In genomic region chr9:101119206-101119819, GRCh38 we compare ENCODE assay signal across 8 cellular contexts.
DNase-seq lines count a peak whose midpoint lies in the region; TF ChIP-seq lines count a peak whose summit lies in the region.

No MANE protein-coding gene starts in this region.

- H3K23me2 ChIP-seq in H9 (ENCODE audit: insufficient read length, low read depth, low read length, poor library complexity, severe bottlenecking), result no peaks in the 10 kb centered on the region

- no peak overlapping the region for H2BK5ac ChIP-seq in H9 (ENCODE audit: insufficient read length, low read length)

- no peak overlapping the region for H3T11ph ChIP-seq in H9 (ENCODE audit: low read length)

- H3K14ac ChIP-seq in H9 (ENCODE audit: insufficient read depth, low read length), result no peak overlapping the region

- H3K36me3 ChIP-seq in GM06990 (ENCODE audit: control insufficient read depth, insufficient read depth, low read length), result no peaks in the 10 kb centered on the region
- no peaks in the 10 kb centered on the region for H3K36me3 ChIP-seq in SJCRH30

- H2BK15ac ChIP-seq in H9 (ENCODE audit: low read depth, low read length), result no peak overlapping the region

- H4K91ac ChIP-seq in H9 (ENCODE audit: insufficient read length, low read depth, low read length), result no peak overlapping the region

- H3K4me1 Mint-ChIP-seq in H9 (peaks cover 17 to 28% of the 10 kb centered on the region in 2 experiments), progenitor cell of endocrine pancreas (ENCODE audit: low read depth) (no peaks in the 10 kb centered on the region)

- peaks cover 7% of the 10 kb centered on the region; the same call in 1 of the 2 replicates for H3K4me1 ChIP-seq in H9 (ENCODE audit: insufficient read depth, low read length)
- H3K4me1 ChIP-seq in SJCRH30, result no peaks in the 10 kb centered on the region

- H4K20me1 ChIP-seq in H9 (ENCODE audit: control insufficient read depth, insufficient read depth, insufficient read length), result no peaks in the 10 kb centered on the region

- H2BK12ac ChIP-seq in H9 (ENCODE audit: insufficient read length, low read depth, low read length), result no peak overlapping the region

- WGBS in H9 (ENCODE audit: extremely low coverage, insufficient read length, low lambda C conversion rate), result no CpG with 5 or more reads among the region's 3 CpGs

- H3K23ac ChIP-seq in H9 (ENCODE audit: insufficient read length, low read depth, low read length), result no peak overlapping the region

- H2BK120ac ChIP-seq in H9 (ENCODE audit: low read depth, low read length, poor library complexity, severe bottlenecking), result no peak overlapping the region

- H3K27me3 Mint-ChIP-seq in H9 (ENCODE audit: low read depth), result peaks cover 2% of the 10 kb centered on the region; the same call in 1 of the 2 replicates
- no peaks in the 10 kb centered on the region for H3K27me3 Mint-ChIP-seq in progenitor cell of endocrine pancreas

- H3K4ac ChIP-seq in H9 (ENCODE audit: low read depth, low read length), result no peak overlapping the region

- no peak overlapping the region for H3K27ac Mint-ChIP-seq in H9
- H3K27ac Mint-ChIP-seq in progenitor cell of endocrine pancreas, result no peak overlapping the region

- H3K36me3 Mint-ChIP-seq in H9 (ENCODE audit: insufficient read depth in 1 of 3, low read depth in 3 of 3) (peaks cover 10 to 20% (median 17%) of the 10 kb centered on the region in 3 experiments), progenitor cell of endocrine pancreas (ENCODE audit: insufficient read depth) (peaks cover 3% of the 10 kb centered on the region)

- no peaks in the 10 kb centered on the region for H3K79me1 ChIP-seq in H9 (ENCODE audit: insufficient read depth, low read depth, low read length, poor library complexity, severe bottlenecking)

- H3K9me3 Mint-ChIP-seq in H9, result peaks cover 18 to 20% of the 10 kb centered on the region in 2 experiments
- H3K9me3 Mint-ChIP-seq in progenitor cell of endocrine pancreas (ENCODE audit: low read depth), result peaks cover 8% of the 10 kb centered on the region

- H3K27me3 ChIP-seq in GM06990 (replicated peaks; ENCODE audit: control insufficient read depth, insufficient read depth, low read length) (no peaks in the 10 kb centered on the region), H9 (ENCODE audit: insufficient read depth, low read length) (no peaks in the 10 kb centered on the region), SJCRH30 (no peaks in the 10 kb centered on the region)

- H2AFZ ChIP-seq in H9 (ENCODE audit: low read length), result no peak overlapping the region

- no peaks in the 10 kb centered on the region for H3K79me2 ChIP-seq in H9 (ENCODE audit: insufficient read depth, low read length)

- H3K4me3 ChIP-seq in GM06990 (replicated peaks; ENCODE audit: low read depth, low read length) (no peak overlapping the region), LNCaP clone FGC (ENCODE audit: low read depth, low read length) (no peak overlapping the region), SJCRH30 (no peak overlapping the region), fibroblast of the aortic adventitia (ENCODE audit: low read depth, low read length) (no peak overlapping the region)

- H3K9ac ChIP-seq in H9 (ENCODE audit: extremely low read depth, insufficient read length, low read length), result no peak overlapping the region

- no peak overlapping the region for H2BK20ac ChIP-seq in H9 (ENCODE audit: low read depth, low read length, poor library complexity, severe bottlenecking)

- no peak overlapping the region for H3K18ac ChIP-seq in H9 (ENCODE audit: insufficient read length, low read depth, low read length)

- no peak overlapping the region for H4K8ac ChIP-seq in H9 (replicated peaks; ENCODE audit: insufficient read length, low read depth, low read length)

- H3K56ac ChIP-seq in H9 (ENCODE audit: insufficient read length, low read depth, low read length), result no peak overlapping the region

- H3K4me3 Mint-ChIP-seq in H9 (no peak overlapping the region), progenitor cell of endocrine pancreas (ENCODE audit: low read depth) (no peak overlapping the region)

- TF ChIP-seq CTCF in 22Rv1 (IDR thresholded peaks at IDR 0.05) (peak; percentile 93), GM06990 (IDR thresholded peaks at IDR 0.05; ENCODE audit: insufficient read depth, low read length, poor library complexity, severe bottlenecking) (peak; percentile 91), H9 (conservative IDR thresholded peaks at IDR 0.05) (peak; percentile 93), LNCaP clone FGC (IDR thresholded peaks at IDR 0.05; ENCODE audit: control insufficient read depth, extremely low read depth, insufficient read depth) (peak; percentile 99), fibroblast of the aortic adventitia (IDR thresholded peaks at IDR 0.05; ENCODE audit: insufficient read depth, low read length) (peak; percentile 54), progenitor cell of endocrine pancreas (IDR thresholded peaks at IDR 0.05; ENCODE audit: unreplicated experiment) (peak; percentile 94)

- DNase-seq in GM06990 (ENCODE audit: extremely low read depth, insufficient read length) (no peak), H9 (peak; percentile 85), LNCaP clone FGC (ENCODE audit: low read depth) (peak; percentile 31), SJCRH30 (peak; percentile 53 to 80), fibroblast of the aortic adventitia (ENCODE audit: low read depth) (peak; percentile 0), progenitor cell of endocrine pancreas (ENCODE audit: low spot score, unreplicated experiment) (peak; percentile 66), SKM-1 treated with dmso at 0.1 percent for 144 hours (lab: John Stamatoyannopoulos, UW; ENCODE audit: unreplicated experiment) (no peak)

- no peak overlapping the region for H4K5ac ChIP-seq in H9 (ENCODE audit: insufficient read length, low read depth, low read length)

- H2AK5ac ChIP-seq in H9 (ENCODE audit: insufficient read length, low read length), result no peak overlapping the region

- H3K27ac ChIP-seq in 22Rv1, result no peak overlapping the region
- no peak overlapping the region for H3K27ac ChIP-seq in H9 (ENCODE audit: insufficient read length, low read depth, low read length)
- H3K27ac ChIP-seq in SJCRH30, result no peak overlapping the region

- no peak overlapping the region for H3K4me2 ChIP-seq in H9 (ENCODE audit: insufficient read depth, insufficient read length, low read length)

- H3K9me3 ChIP-seq in H9 (ENCODE audit: control insufficient read depth, low read depth, low read length) (no peaks in the 10 kb centered on the region), SJCRH30 (replicated peaks) (no peaks in the 10 kb centered on the region)

Comparison
In these comparisons a context has a peak if more than half of its experiments do, and no peak if none do; other contexts are left out.
1. DNase-seq: peak in H9 (single experiment), LNCaP clone FGC (single experiment), SJCRH30 (2 of 2), fibroblast of the aortic adventitia (single experiment) and progenitor cell of endocrine pancreas (single experiment); none in GM06990 (single experiment) and SKM-1 treated with dmso at 0.1 percent for 144 hours (single experiment).
2. Peak in every context shown above with its lines, with median percentiles within 50 percentile points of each other: CTCF ChIP-seq.